In the genomic region with DNA sequence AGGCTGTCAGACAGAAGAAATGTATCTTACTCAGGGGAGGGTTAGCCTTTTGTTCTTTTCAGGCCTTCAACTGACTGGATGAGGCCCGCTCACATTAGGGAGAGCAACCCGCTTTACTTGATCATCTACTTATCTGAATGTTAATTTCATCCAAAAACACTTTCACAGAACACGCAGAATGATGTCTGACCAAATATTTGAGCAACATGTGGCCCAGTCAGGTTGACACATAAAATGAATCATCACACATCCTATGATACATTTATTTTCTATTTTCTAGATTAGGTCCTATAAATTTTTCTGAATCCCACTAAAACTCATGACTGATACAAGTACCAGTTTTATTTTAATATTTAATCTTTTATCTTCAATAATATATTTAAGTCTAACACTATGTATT, we compare ENCODE assay signal across 25 cellular contexts.
"Had no signal": no experiment of that assay in that cellular context is flagged by ENCODE, and none has a peak within 500 bp of the region (broad histone marks: within the 10 kb centered on the region; RNA-seq: fewer than 3 reads in every experiment).

No MANE protein-coding gene starts in this region.

- H3K9ac ChIP-seq: KMS-11 had no signal

- H3K36me3 ChIP-seq: brain microvascular endothelial cell, SJSA1 had no signal

- H3K27me3 ChIP-seq: brain microvascular endothelial cell, SJSA1 had no signal

- H3K4me3 ChIP-seq: SJSA1 had no signal

- H3K9me3 ChIP-seq: SJSA1 had no signal

- H3K4me1 ChIP-seq: SJSA1 had no signal

- H3K4me2 ChIP-seq: KMS-11 had no signal

- DNase-seq: activated B cell treated with CpG ODN at 0.5 μM for 24 hours; activated CD4-positive, alpha-beta T cell treated with anti-CD3 and anti-CD28 coated beads for 1 hour; activated CD4-positive, alpha-beta T cell treated with anti-CD3 and anti-CD28 coated beads, Interleukin-2, amount 10 ng/mL, durations not matched to agents 24 days and 14 days; activated CD4-positive, alpha-beta T cell treated with anti-CD3 and anti-CD28 coated beads, Interleukin-2, amount 50 U/mL, for 48 hours; activated effector memory CD4-positive, alpha-beta T cell treated with anti-CD3 and anti-CD28 coated beads, Interleukin-2, amount 50 U/mL, for 16 hours; activated naive CD4-positive, alpha-beta T cell treated with Interleukin-2 at 50 U/mL for 16 hours; activated naive CD8-positive, alpha-beta T cell treated with anti-CD3 and anti-CD28 coated beads, Interleukin-2, amount 50 U/mL, for 24 hours; activated T-cell treated with anti-CD3 and anti-CD28 coated beads, Interleukin-2, amount 50 U/mL, for 4 hours; amniotic stem cell; brain microvascular endothelial cell; cerebellar nuclear complex; MM.1S; NCI-H1048; NCI-H1417; NCI-H1930; NCI-H2171 treated with DMSO at 0.1 percent for 48 hours; NCI-H345; NCI-H510A; NCI-H526 treated with DMSO at 0.1 percent for 48 hours; NCI-H82; Right ventricle myocardium superior; SW 1271 had no signal

- H3K27ac ChIP-seq: brain microvascular endothelial cell, KMS-11, RWPE1, SJSA1 had no signal
